23 cellular contexts compared by ENCODE assay signal in the genomic region with DNA sequence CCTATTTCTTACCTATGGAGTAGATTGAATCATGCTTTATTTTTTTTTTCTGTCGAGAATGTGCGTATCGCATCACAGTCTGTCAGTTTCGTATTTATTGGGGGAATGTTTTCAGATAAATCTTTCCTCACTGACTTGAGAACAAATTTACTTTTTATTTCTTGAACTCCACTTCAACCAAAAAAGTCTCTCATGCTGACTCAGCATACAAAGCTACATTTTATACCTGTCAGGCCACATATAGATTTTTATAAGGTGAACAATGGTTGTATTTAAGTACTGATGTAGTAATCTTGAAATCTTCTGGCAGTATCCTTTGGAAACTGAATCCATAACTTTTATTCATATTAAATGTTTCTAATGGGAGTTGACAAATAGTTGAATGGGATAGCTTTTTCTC.
DNase-seq lines count a peak whose midpoint lies in the region; ATAC-seq, FAIRE-seq and TF ChIP-seq lines count a peak whose summit lies in the region.
"Had no signal": no experiment of that assay in that cellular context is flagged by ENCODE, and none has a peak within 500 bp of the region (broad histone marks: within the 10 kb centered on the region; RNA-seq: fewer than 3 reads in every experiment).

No MANE protein-coding gene starts in this region.

- H3K9me3 Mint-ChIP-seq in mesothelial cell of epicardium, result no peaks in the 10 kb centered on the region
- H3K9me3 Mint-ChIP-seq: CD8-positive, alpha-beta memory T cell had no signal

- H3K9ac ChIP-seq in SK-N-SH (no peak overlapping the region), IMR-90 (ENCODE audit: low read depth, low read length) (no peak overlapping the region), K562 (ENCODE audit: insufficient read depth in 1 of 2, low read depth in 2 of 2, low read length in 2 of 2) (no peak overlapping the region)
- H3K9ac ChIP-seq: BLaER1 had no signal

- H4K20me1 ChIP-seq in SK-N-SH (ENCODE audit: insufficient read depth) (no peaks in the 10 kb centered on the region), IMR-90 (ENCODE audit: insufficient read depth, low read length) (no peaks in the 10 kb centered on the region), K562 (replicated peaks; ENCODE audit: control insufficient read depth, insufficient read depth, low read length) (no peaks in the 10 kb centered on the region)
- H4K20me1 ChIP-seq: BLaER1 had no signal

- H3K4me1 Mint-ChIP-seq in mesothelial cell of epicardium, result peaks cover 10% of the 10 kb centered on the region
- H3K4me1 Mint-ChIP-seq: CD4-positive, alpha-beta memory T cell; CD4-positive, CD25-positive, alpha-beta regulatory T cell; CD8-positive, alpha-beta memory T cell had no signal

- TF ChIP-seq CTCF in SK-N-SH (IDR thresholded peaks at IDR 0.05) (no peak), A549 (IDR thresholded peaks at IDR 0.05) (no peak), IMR-90 (conservative IDR thresholded peaks at IDR 0.05; ENCODE audit: low read depth, low read length) (no peak), K562 (IDR thresholded peaks at IDR 0.05 in 2 of 3, conservative IDR thresholded peaks at IDR 0.05 in 1 of 3; ENCODE audit: insufficient read depth in 2 of 3, low read depth in 1 of 3, low read length in 3 of 3) (no peak), Peyer's patch (IDR thresholded peaks at IDR 0.05) (no peak), mesothelial cell of epicardium (IDR thresholded peaks at IDR 0.05; ENCODE audit: unreplicated experiment) (no peak)

- H2AFZ ChIP-seq in SK-N-SH (ENCODE audit: low read depth) (no peak overlapping the region), IMR-90 (replicated peaks; ENCODE audit: low read length, poor library complexity) (no peak overlapping the region), K562 (ENCODE audit: low read depth, low read length) (no peak overlapping the region)

- H3K4me3 Mint-ChIP-seq in mesothelial cell of epicardium, result no peak overlapping the region
- H3K4me3 Mint-ChIP-seq: CD14-positive monocyte; CD4-positive, alpha-beta memory T cell; CD4-positive, CD25-positive, alpha-beta regulatory T cell; CD8-positive, alpha-beta memory T cell had no signal

- H3K79me2 ChIP-seq in SK-N-SH (ENCODE audit: insufficient read depth) (no peaks in the 10 kb centered on the region), K562 (ENCODE audit: control insufficient read depth, insufficient read depth, low read length) (no peaks in the 10 kb centered on the region)

- H3K18ac ChIP-seq in IMR-90 (ENCODE audit: low read depth, low read length), result no peak overlapping the region

- no peak overlapping the region for H4K8ac ChIP-seq in IMR-90 (ENCODE audit: low read depth in 2 of 2, low read length in 2 of 2)

- CTCF ChIA-PET in SK-N-SH (lab: Yijun Ruan, JAX), result interaction anchor here (1.3 kb wide), 1 partner anchor 189 kb away, joined by 6 read pairs; no protein-coding TSS in a partner anchor
- CTCF ChIA-PET in A549 (lab: Yijun Ruan, JAX), result no interaction called here
- CTCF ChIA-PET in IMR-90 (lab: Yijun Ruan, JAX), result no interaction called here
- CTCF ChIA-PET in K562 (lab: Yijun Ruan, JAX; ENCODE audit: low intra/inter-chr PET ratio), result no interaction called here

- H2AK5ac ChIP-seq in IMR-90 (ENCODE audit: low read depth, low read length), result no peak overlapping the region

- no TSS peak for BruUV-seq in IMR-90 (replicated peaks; lab: Mats Ljungman, UMichigan)
- no TSS peak for BruUV-seq in K562 (replicated peaks; lab: Mats Ljungman, UMichigan)

- POLR2A ChIA-PET in SK-N-SH (lab: Yijun Ruan, JAX) (no interaction called here), A549 (lab: Yijun Ruan, JAX) (no interaction called here), IMR-90 (lab: Charles Lee; ENCODE audit: unreplicated experiment) (no interaction called here), K562 (lab: Yijun Ruan, JAX) (no interaction called here)

- no peaks in the 10 kb centered on the region for H3F3A ChIP-seq in SK-N-SH (replicated peaks; ENCODE audit: insufficient read depth)

- TF ChIP-seq POLR2A in A549 (IDR thresholded peaks at IDR 0.05; ENCODE audit: low read length), result no peak
- no peak for TF ChIP-seq POLR2A in IMR-90 (IDR thresholded peaks at IDR 0.05; ENCODE audit: low read depth, low read length)
- no peak for TF ChIP-seq POLR2A in K562 (conservative IDR thresholded peaks at IDR 0.05)
- TF ChIP-seq POLR2A in Peyer's patch (IDR thresholded peaks at IDR 0.05), result no peak

- H4K91ac ChIP-seq in IMR-90 (ENCODE audit: insufficient read depth, low read depth, low read length), result no peak overlapping the region

- H2BK20ac ChIP-seq in IMR-90 (ENCODE audit: low read depth, low read length), result no peak overlapping the region

- H2BK5ac ChIP-seq in IMR-90 (ENCODE audit: low read depth, low read length, poor library complexity, severe bottlenecking), result no peak overlapping the region

- no peak overlapping the region for H3K27ac Mint-ChIP-seq in mesothelial cell of epicardium
- H3K27ac Mint-ChIP-seq: CD14-positive monocyte; CD4-positive, alpha-beta memory T cell; CD4-positive, CD25-positive, alpha-beta regulatory T cell; CD8-positive, alpha-beta memory T cell had no signal

- no peak overlapping the region for H2BK15ac ChIP-seq in IMR-90 (ENCODE audit: low read depth, low read length)

- no peak overlapping the region for H2AK9ac ChIP-seq in IMR-90 (replicated peaks; ENCODE audit: low read depth, low read length, poor library complexity)

- TF ChIP-seq RAD21 in SK-N-SH (IDR thresholded peaks at IDR 0.05; ENCODE audit: low read length), result no peak
- TF ChIP-seq RAD21 in A549 (conservative IDR thresholded peaks at IDR 0.05 in 1 of 2, IDR thresholded peaks at IDR 0.05 in 1 of 2), result no peak
- TF ChIP-seq RAD21 in IMR-90 (IDR thresholded peaks at IDR 0.05; ENCODE audit: low read length), result no peak
- no peak for TF ChIP-seq RAD21 in K562 (CRISPR knock-in tag; conservative IDR thresholded peaks at IDR 0.05 in 1 of 2, IDR thresholded peaks at IDR 0.05 in 1 of 2)

- H3K4me3 ChIP-seq in SK-N-SH (ENCODE audit: low read depth in 2 of 2, low read length in 1 of 2) (no peak overlapping the region), A549 (no peak overlapping the region), IMR-90 (ENCODE audit: insufficient read depth, low read depth, low read length) (no peak overlapping the region), K562 (no peak overlapping the region), Peyer's patch (no peak overlapping the region)
- H3K4me3 ChIP-seq: BLaER1 had no signal

- H3K9me1 ChIP-seq in IMR-90 (ENCODE audit: insufficient read depth, low read length), result no peaks in the 10 kb centered on the region
- no peaks in the 10 kb centered on the region for H3K9me1 ChIP-seq in K562 (ENCODE audit: control insufficient read depth, insufficient read depth, low read length)

- H3K4me2 ChIP-seq in SK-N-SH (no peak overlapping the region), A549 (no peak overlapping the region), IMR-90 (ENCODE audit: low read depth, low read length) (no peak overlapping the region), K562 (ENCODE audit: insufficient read depth, low read length) (no peak overlapping the region)
- H3K4me2 ChIP-seq: BLaER1 had no signal

- no peaks in the 10 kb centered on the region for H3K36me3 Mint-ChIP-seq in mesothelial cell of epicardium
- H3K36me3 Mint-ChIP-seq: CD14-positive monocyte; CD4-positive, alpha-beta memory T cell; CD4-positive, CD25-positive, alpha-beta regulatory T cell; CD8-positive, alpha-beta memory T cell had no signal

- H3K56ac ChIP-seq in IMR-90 (ENCODE audit: extremely low read depth, insufficient read depth, low read length), result no peak overlapping the region

- TF ChIP-seq EP300 in SK-N-SH (IDR thresholded peaks at IDR 0.05; ENCODE audit: borderline replicate concordance in 1 of 2, low read depth in 1 of 2, low read length in 1 of 2), result no peak
- no peak for TF ChIP-seq EP300 in A549 (IDR thresholded peaks at IDR 0.05)
- TF ChIP-seq EP300 in K562 (IDR thresholded peaks at IDR 0.05; ENCODE audit: low read length), result no peak

- H4K5ac ChIP-seq in IMR-90 (ENCODE audit: low read depth, low read length), result no peak overlapping the region

- no peak overlapping the region for H3K14ac ChIP-seq in IMR-90 (replicated peaks; ENCODE audit: low read depth, low read length)

- peaks cover 17% of the 10 kb centered on the region for H3K27me3 Mint-ChIP-seq in mesothelial cell of epicardium (ENCODE audit: low read depth)
- H3K27me3 Mint-ChIP-seq: CD4-positive, CD25-positive, alpha-beta regulatory T cell had no signal

- intact Hi-C loops in IMR-90 (cut with micrococcal nuclease), result no loop called here
- intact Hi-C loops in K562 (cut with micrococcal nuclease), result no loop called here

- H3K27me3 ChIP-seq in SK-N-SH (ENCODE audit: insufficient read depth), result no peaks in the 10 kb centered on the region
- H3K27me3 ChIP-seq in IMR-90 (ENCODE audit: control insufficient read depth, insufficient read depth, low read length), result no peaks in the 10 kb centered on the region
- H3K27me3 ChIP-seq in K562 (ENCODE audit: control insufficient read depth in 2 of 2, insufficient read depth in 2 of 2, low read length in 2 of 2), result no peaks in the 10 kb centered on the region
- H3K27me3 ChIP-seq in Peyer's patch, result no peaks in the 10 kb centered on the region
- H3K27me3 ChIP-seq: BE2C, BLaER1 had no signal

- no peak for DNase-seq in SK-N-SH
- DNase-seq in A549 (ENCODE audit: low read depth in 1 of 2, low spot score in 1 of 2), result no peak
- no peak for DNase-seq in IMR-90
- DNase-seq in K562 (ENCODE audit: extremely low read depth in 1 of 4, low spot score in 3 of 4), result no peak
- DNase-seq in Peyer's patch, result no peak
- no peak for DNase-seq in effector CD4-positive, alpha-beta T cell
- no peak for DNase-seq in mesothelial cell of epicardium (ENCODE audit: low spot score in 2 of 2, unreplicated experiment in 2 of 2)
- DNase-seq: ACHN; BE2C; C1 segment of cervical spinal cord; CD4-positive, alpha-beta memory T cell; CD4-positive, CD25-positive, alpha-beta regulatory T cell; CD8-positive, alpha-beta memory T cell; COR-L47; DMS79 treated with DMSO at 0.1 percent for 48 hours; GF-D8 had no signal

- in situ Hi-C loops in IMR-90 (cut with MboI; ENCODE audit: low sequenced_read_pairs), result no loop called here
- in situ Hi-C loops in K562 (cut with MboI), result no loop called here

- no peaks in the 10 kb centered on the region for H3K9me2 ChIP-seq in SK-N-SH

- H3K27ac ChIP-seq in SK-N-SH (ENCODE audit: low read depth in 2 of 2, low read length in 1 of 2) (no peak overlapping the region), A549 (no peak overlapping the region), IMR-90 (ENCODE audit: insufficient read depth, low read length) (no peak overlapping the region), K562 (ENCODE audit: extremely low read depth, low read depth, low read length) (no peak overlapping the region), Peyer's patch (no peak overlapping the region)
- H3K27ac ChIP-seq: 22Rv1, BLaER1 had no signal

- no peak overlapping the region for H2BK120ac ChIP-seq in IMR-90 (ENCODE audit: low read depth, low read length)

- no peaks in the 10 kb centered on the region; a peak in 1 of 4 replicates for H3K4me1 ChIP-seq in SK-N-SH (ENCODE audit: control insufficient read depth in 1 of 2, insufficient read depth in 2 of 2, low read depth in 1 of 2, low read length in 1 of 2)
- no peaks in the 10 kb centered on the region for H3K4me1 ChIP-seq in A549
- no peaks in the 10 kb centered on the region for H3K4me1 ChIP-seq in IMR-90 (ENCODE audit: control insufficient read depth, insufficient read depth, low read length)
- no peaks in the 10 kb centered on the region for H3K4me1 ChIP-seq in K562 (replicated peaks in 1 of 2; ENCODE audit: control insufficient read depth in 2 of 2, insufficient read depth in 2 of 2, low read length in 2 of 2)
- no peaks in the 10 kb centered on the region for H3K4me1 ChIP-seq in Peyer's patch
- H3K4me1 ChIP-seq: BE2C, BLaER1 had no signal

- H3K23ac ChIP-seq in IMR-90 (ENCODE audit: low read depth, low read length), result no peak overlapping the region

- H3K9me3 ChIP-seq in SK-N-SH, result no peaks in the 10 kb centered on the region
- no peaks in the 10 kb centered on the region for H3K9me3 ChIP-seq in A549
- no peaks in the 10 kb centered on the region for H3K9me3 ChIP-seq in IMR-90 (ENCODE audit: control insufficient read depth, insufficient read depth, low read length)
- H3K9me3 ChIP-seq in K562 (replicated peaks; ENCODE audit: control insufficient read depth, insufficient read depth, low read depth, low read length), result no peaks in the 10 kb centered on the region; the same call in 1 of the 2 replicates
- no peaks in the 10 kb centered on the region for H3K9me3 ChIP-seq in Peyer's patch
- H3K9me3 ChIP-seq: BE2C, BLaER1 had no signal

- dilution Hi-C loops in IMR-90 (cut with HindIII; ENCODE audit: low sequenced_read_pairs, unreplicated experiment), result no loop called here

- ATAC-seq in SK-N-SH treated with all-trans-retinoic acid at 6 μM for 48 hours (no peak), A549 (no peak), IMR-90 (ENCODE audit: low read depth) (no peak), K562 (no peak)

- no peaks in the 10 kb centered on the region for H3K79me1 ChIP-seq in IMR-90 (ENCODE audit: low read depth in 1 of 2, low read length in 2 of 2)

- H3K36me3 ChIP-seq in SK-N-SH (replicated peaks in 1 of 2; ENCODE audit: control insufficient read depth in 1 of 2, insufficient read depth in 2 of 2, low read length in 1 of 2), result no peaks in the 10 kb centered on the region
- no peaks in the 10 kb centered on the region for H3K36me3 ChIP-seq in IMR-90 (ENCODE audit: control insufficient read depth, insufficient read depth, low read length)
- H3K36me3 ChIP-seq in K562 (ENCODE audit: control insufficient read depth, insufficient read depth, low read length), result no peaks in the 10 kb centered on the region
- H3K36me3 ChIP-seq in Peyer's patch, result no peaks in the 10 kb centered on the region
- H3K36me3 ChIP-seq: BE2C, BLaER1 had no signal

- FAIRE-seq in A549 (lab: Jason Lieb, UNC) (no peak), K562 (lab: Jason Lieb, UNC) (no peak)
- FAIRE-seq: G401.6, GM12891, GM19239 had no signal

- H3K4ac ChIP-seq in IMR-90 (ENCODE audit: low read depth, low read length), result no peak overlapping the region

- WGBS in SK-N-SH (ENCODE audit: low lambda C conversion rate), result 92% methylated on average over 4 of the region's 4 CpGs
- WGBS in A549 (ENCODE audit: missing lambda C conversion rate), result 81% methylated on average over 4 of the region's 4 CpGs
- WGBS in IMR-90 (ENCODE audit: extremely low coverage in 2 of 2, insufficient read length in 1 of 2), 2 experiments, result no CpG with 5 or more reads among the region's 4 CpGs
- 0% methylated on average over 4 of the region's 4 CpGs for WGBS in K562 (ENCODE audit: insufficient coverage, low coverage, missing lambda C conversion rate)
